1 cellular context compared by ENCODE assay signal in the genomic region with DNA sequence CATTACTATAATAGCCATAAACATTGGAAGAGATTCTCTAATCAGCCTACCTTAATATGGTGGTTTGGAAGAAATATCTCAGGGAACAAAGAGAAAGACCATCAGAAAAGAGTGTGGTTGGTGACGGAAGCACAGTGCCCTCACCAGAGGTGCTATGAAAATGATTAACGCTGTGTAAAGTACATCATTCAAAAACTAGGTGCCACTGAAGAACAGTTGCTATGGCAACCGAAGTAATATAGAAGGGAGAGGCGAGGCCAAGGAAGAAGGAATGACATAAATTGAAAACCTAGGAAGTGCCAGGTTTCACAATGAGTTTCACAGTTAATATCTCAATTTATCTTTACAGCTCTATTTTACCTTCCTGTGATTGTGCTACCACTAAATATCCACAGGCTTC.
A peak's percentile ranks its signal among the peaks of the same experiment; 100 is the strongest.
TF ChIP-seq lines count a peak whose summit lies in the region.

No MANE protein-coding gene starts in this region.

TF ChIP-seq in GM12878, 131 proteins besides CTCF, POLR2A, EP300 and RAD21:
- no peak for TF ChIP-seq CREB1 (IDR thresholded peaks at IDR 0.05; ENCODE audit: low read depth)
- TF ChIP-seq, protein P1, sequence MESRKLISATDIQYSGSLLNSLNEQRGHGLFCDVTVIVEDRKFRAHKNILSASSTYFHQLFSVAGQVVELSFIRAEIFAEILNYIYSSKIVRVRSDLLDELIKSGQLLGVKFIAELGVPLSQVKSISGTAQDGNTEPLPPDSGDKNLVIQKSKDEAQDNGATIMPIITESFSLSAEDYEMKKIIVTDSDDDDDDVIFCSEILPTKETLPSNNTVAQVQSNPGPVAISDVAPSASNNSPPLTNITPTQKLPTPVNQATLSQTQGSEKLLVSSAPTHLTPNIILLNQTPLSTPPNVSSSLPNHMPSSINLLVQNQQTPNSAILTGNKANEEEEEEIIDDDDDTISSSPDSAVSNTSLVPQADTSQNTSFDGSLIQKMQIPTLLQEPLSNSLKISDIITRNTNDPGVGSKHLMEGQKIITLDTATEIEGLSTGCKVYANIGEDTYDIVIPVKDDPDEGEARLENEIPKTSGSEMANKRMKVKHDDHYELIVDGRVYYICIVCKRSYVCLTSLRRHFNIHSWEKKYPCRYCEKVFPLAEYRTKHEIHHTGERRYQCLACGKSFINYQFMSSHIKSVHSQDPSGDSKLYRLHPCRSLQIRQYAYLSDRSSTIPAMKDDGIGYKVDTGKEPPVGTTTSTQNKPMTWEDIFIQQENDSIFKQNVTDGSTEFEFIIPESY (IDR thresholded peaks at IDR 0.05): no peak
- no peak for TF ChIP-seq SIX5 (IDR thresholded peaks at IDR 0.05; ENCODE audit: low read depth, low read length, severe bottlenecking)
- peak; percentile 70 for TF ChIP-seq IKZF1 (conservative IDR thresholded peaks at IDR 0.05)
- peak in 1 of 2 experiments; percentile 36; a peak in 2 of 4 replicates for TF ChIP-seq IKZF2 (IDR thresholded peaks at IDR 0.05)
- TF ChIP-seq MTA2 (IDR thresholded peaks at IDR 0.05; ENCODE audit: low read depth): peak; percentile 46; the same call in 1 of the 2 replicates
- TF ChIP-seq, protein P2, sequence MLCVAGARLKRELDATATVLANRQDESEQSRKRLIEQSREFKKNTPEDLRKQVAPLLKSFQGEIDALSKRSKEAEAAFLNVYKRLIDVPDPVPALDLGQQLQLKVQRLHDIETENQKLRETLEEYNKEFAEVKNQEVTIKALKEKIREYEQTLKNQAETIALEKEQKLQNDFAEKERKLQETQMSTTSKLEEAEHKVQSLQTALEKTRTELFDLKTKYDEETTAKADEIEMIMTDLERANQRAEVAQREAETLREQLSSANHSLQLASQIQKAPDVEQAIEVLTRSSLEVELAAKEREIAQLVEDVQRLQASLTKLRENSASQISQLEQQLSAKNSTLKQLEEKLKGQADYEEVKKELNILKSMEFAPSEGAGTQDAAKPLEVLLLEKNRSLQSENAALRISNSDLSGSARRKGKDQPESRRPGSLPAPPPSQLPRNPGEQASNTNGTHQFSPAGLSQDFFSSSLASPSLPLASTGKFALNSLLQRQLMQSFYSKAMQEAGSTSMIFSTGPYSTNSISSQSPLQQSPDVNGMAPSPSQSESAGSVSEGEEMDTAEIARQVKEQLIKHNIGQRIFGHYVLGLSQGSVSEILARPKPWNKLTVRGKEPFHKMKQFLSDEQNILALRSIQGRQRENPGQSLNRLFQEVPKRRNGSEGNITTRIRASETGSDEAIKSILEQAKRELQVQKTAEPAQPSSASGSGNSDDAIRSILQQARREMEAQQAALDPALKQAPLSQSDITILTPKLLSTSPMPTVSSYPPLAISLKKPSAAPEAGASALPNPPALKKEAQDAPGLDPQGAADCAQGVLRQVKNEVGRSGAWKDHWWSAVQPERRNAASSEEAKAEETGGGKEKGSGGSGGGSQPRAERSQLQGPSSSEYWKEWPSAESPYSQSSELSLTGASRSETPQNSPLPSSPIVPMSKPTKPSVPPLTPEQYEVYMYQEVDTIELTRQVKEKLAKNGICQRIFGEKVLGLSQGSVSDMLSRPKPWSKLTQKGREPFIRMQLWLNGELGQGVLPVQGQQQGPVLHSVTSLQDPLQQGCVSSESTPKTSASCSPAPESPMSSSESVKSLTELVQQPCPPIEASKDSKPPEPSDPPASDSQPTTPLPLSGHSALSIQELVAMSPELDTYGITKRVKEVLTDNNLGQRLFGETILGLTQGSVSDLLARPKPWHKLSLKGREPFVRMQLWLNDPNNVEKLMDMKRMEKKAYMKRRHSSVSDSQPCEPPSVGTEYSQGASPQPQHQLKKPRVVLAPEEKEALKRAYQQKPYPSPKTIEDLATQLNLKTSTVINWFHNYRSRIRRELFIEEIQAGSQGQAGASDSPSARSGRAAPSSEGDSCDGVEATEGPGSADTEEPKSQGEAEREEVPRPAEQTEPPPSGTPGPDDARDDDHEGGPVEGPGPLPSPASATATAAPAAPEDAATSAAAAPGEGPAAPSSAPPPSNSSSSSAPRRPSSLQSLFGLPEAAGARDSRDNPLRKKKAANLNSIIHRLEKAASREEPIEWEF (IDR thresholded peaks at IDR 0.05; ENCODE audit: insufficient replicate concordance, low read depth, low read length): no peak
- TF ChIP-seq NFYA (IDR thresholded peaks at IDR 0.05; ENCODE audit: borderline replicate concordance, low read depth, low read length): no peak
- peak; percentile 98 for TF ChIP-seq BMI1 (IDR thresholded peaks at IDR 0.05; ENCODE audit: borderline replicate concordance)
